ENCODE assay signal across 13 cellular contexts in the genomic region with DNA sequence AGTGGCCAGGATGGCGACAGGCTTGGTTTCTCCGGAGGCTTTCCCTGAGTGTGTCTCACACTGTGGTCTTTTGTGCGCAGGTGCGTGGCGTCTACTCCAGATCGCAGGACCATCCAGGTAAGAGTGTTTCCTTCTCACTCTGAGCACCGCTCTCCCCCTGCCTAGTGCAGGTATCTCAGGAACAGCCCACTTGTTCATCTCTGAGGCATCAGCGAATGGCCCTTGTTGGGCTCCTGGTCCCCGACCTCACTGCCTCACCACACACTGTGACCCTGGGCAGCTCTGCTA. TPM values are rescaled to one million over a fixed set of nuclear protein-coding genes. Genes with fewer than 3 reads are reported as not detected.
DNase-seq lines count a peak whose midpoint lies in the region; ATAC-seq, FAIRE-seq and TF ChIP-seq lines count a peak whose summit lies in the region.
"Had no signal": no experiment of that assay in that cellular context is flagged by ENCODE, and none has a peak within 500 bp of the region (broad histone marks: within the 10 kb centered on the region; RNA-seq: fewer than 3 reads in every experiment).

No MANE protein-coding gene starts in this region.

- FAIRE-seq in small intestine (lab: Jason Lieb, UNC), result no peak

- no peak for TF ChIP-seq CTCF in lung (IDR thresholded peaks at IDR 0.05; ENCODE audit: control extremely low read depth, extremely low read depth)

- peaks cover 4 to 6% of the 10 kb centered on the region in 2 donors for H3K9me3 ChIP-seq in duodenal mucosa (ENCODE audit: control insufficient read depth in 1 of 2, low read length in 2 of 2)
- peaks cover 0 to 2% of the 10 kb centered on the region in 2 donors for H3K9me3 ChIP-seq in lung (ENCODE audit: control insufficient read depth in 2 of 2, insufficient read depth in 1 of 2, low read length in 1 of 2)
- H3K9me3 ChIP-seq in small intestine (ENCODE audit: control insufficient read depth, low read depth), result no peaks in the 10 kb centered on the region
- no peaks in the 10 kb centered on the region for H3K9me3 ChIP-seq in T-helper 17 cell (ENCODE audit: control insufficient read depth, low read length, poor library complexity, severe bottlenecking)

- POLR2A ChIA-PET in activated CD4-positive, alpha-beta T cell treated with anti-CD3 and anti-CD28 coated beads for 36 hours (lab: Charles Lee), result no interaction called here

- H3K27me3 ChIP-seq in duodenal mucosa (ENCODE audit: control insufficient read depth in 1 of 2, insufficient read depth in 2 of 2, low read length in 2 of 2), result peaks cover 5 to 11% of the 10 kb centered on the region in 2 donors
- H3K27me3 ChIP-seq in lung (ENCODE audit: control insufficient read depth, insufficient read depth), result no peaks in the 10 kb centered on the region
- H3K27me3 ChIP-seq in small intestine (ENCODE audit: control insufficient read depth in 2 of 2, insufficient read depth in 2 of 2, low read length in 2 of 2), result peaks cover 0 to 4% of the 10 kb centered on the region in 2 donors

- H3K9me3 Mint-ChIP-seq in stimulated activated naive CD8-positive, alpha-beta T cell treated with anti-CD3 and anti-CD28 coated beads, Interleukin-15, amount 100 ng/mL, for 72 hours, result no peaks in the 10 kb centered on the region
- no peaks in the 10 kb centered on the region for H3K9me3 Mint-ChIP-seq in activated CD4-positive, alpha-beta T cell treated with anti-CD3 and anti-CD28 coated beads for 36 hours (ENCODE audit: low read depth)
- H3K9me3 Mint-ChIP-seq: activated B cell treated with CpG ODN at 0.5 μM for 24 hours had no signal

- WGBS in lung, 2 donors, result 44 to 84% methylated on average over 9 of the region's 9 CpGs
- 23 to 59% (median 55%) methylated on average over 9 of the region's 9 CpGs for WGBS in small intestine, 3 donors

- H3K27ac Mint-ChIP-seq in T-helper 17 cell, result no peak overlapping the region
- H3K27ac Mint-ChIP-seq in stimulated activated naive CD8-positive, alpha-beta T cell treated with anti-CD3 and anti-CD28 coated beads, Interleukin-15, amount 100 ng/mL, for 72 hours, result peak overlapping the region in 1 of 2 donors; percentile 48
- H3K27ac Mint-ChIP-seq in activated CD4-positive, alpha-beta T cell treated with anti-CD3 and anti-CD28 coated beads for 36 hours, result no peak overlapping the region
- H3K27ac Mint-ChIP-seq: activated B cell treated with CpG ODN at 0.5 μM for 24 hours had no signal

- no peak overlapping the region for H3K9ac ChIP-seq in duodenal mucosa (ENCODE audit: low read depth in 1 of 2, low read length in 2 of 2)

- ATAC-seq in lung (ENCODE audit: insufficient read depth, low FRiP score) (peak; percentile 43), T-helper 17 cell (no peak)
- no peak for ATAC-seq in stimulated activated naive CD8-positive, alpha-beta T cell treated with anti-CD3 and anti-CD28 coated beads, Interleukin-15, amount 100 ng/mL, for 72 hours
- ATAC-seq in activated CD4-positive, alpha-beta T cell treated with anti-CD3 and anti-CD28 coated beads for 36 hours, result no peak

- H3K4me3 Mint-ChIP-seq in T-helper 17 cell, result no peak overlapping the region
- H3K4me3 Mint-ChIP-seq in stimulated activated naive CD8-positive, alpha-beta T cell treated with anti-CD3 and anti-CD28 coated beads, Interleukin-15, amount 100 ng/mL, for 72 hours, result no peak overlapping the region
- no peak overlapping the region for H3K4me3 Mint-ChIP-seq in activated CD4-positive, alpha-beta T cell treated with anti-CD3 and anti-CD28 coated beads for 36 hours

- H3K36me3 Mint-ChIP-seq in T-helper 17 cell (ENCODE audit: low read depth), result no peaks in the 10 kb centered on the region
- H3K36me3 Mint-ChIP-seq in activated CD4-positive, alpha-beta T cell treated with anti-CD3 and anti-CD28 coated beads for 36 hours (ENCODE audit: low read depth), result no peaks in the 10 kb centered on the region

- peak; percentile 75 for DNase-seq in DMS53 (lab: John Stamatoyannopoulos, UW)
- peak; percentile 56 for DNase-seq in lung (ENCODE audit: low spot score)
- DNase-seq in small intestine, result peak; percentile 4
- DNase-seq in C1 segment of cervical spinal cord (lab: John Stamatoyannopoulos, UW), result no peak
- no peak for DNase-seq in T-helper 17 cell
- no peak for DNase-seq in stimulated activated naive CD8-positive, alpha-beta T cell treated with anti-CD3 and anti-CD28 coated beads, Interleukin-15, amount 100 ng/mL, for 72 hours
- DNase-seq in activated CD4-positive, alpha-beta T cell treated with anti-CD3 and anti-CD28 coated beads for 36 hours, result no peak
- DNase-seq: activated B cell treated with CpG ODN at 0.5 μM for 24 hours; central memory CD4-positive, alpha-beta T cell; NCI-H1092; NCI-H524 had no signal

- CTCF ChIA-PET in activated CD4-positive, alpha-beta T cell treated with anti-CD3 and anti-CD28 coated beads for 36 hours (lab: Charles Lee), result interaction anchor here (0.8 kb wide), 1 partner anchor 178 kb away, joined by 3 read pairs; no protein-coding TSS in a partner anchor

- no peak overlapping the region for H3K27ac ChIP-seq in duodenal mucosa (ENCODE audit: low read depth, low read length)
- peak overlapping the region; percentile 78 to 83 for H3K27ac ChIP-seq in lung (ENCODE audit: low read depth in 1 of 2, low read length in 1 of 2)
- peak overlapping the region in 1 of 2 donors; percentile 33 for H3K27ac ChIP-seq in small intestine (ENCODE audit: low read depth in 1 of 2, low read length in 1 of 2)

- H3K4me1 ChIP-seq in duodenal mucosa (ENCODE audit: control insufficient read depth in 1 of 2, insufficient read depth in 2 of 2, low read length in 2 of 2) (peaks cover 0 to 5% of the 10 kb centered on the region in 2 donors), lung (ENCODE audit: control insufficient read depth in 2 of 2, insufficient read depth in 2 of 2, low read length in 2 of 2) (peaks cover 0 to 10% of the 10 kb centered on the region in 2 donors), small intestine (ENCODE audit: control insufficient read depth in 2 of 2, insufficient read depth in 1 of 2, low read depth in 1 of 2, low read length in 1 of 2) (no peaks in the 10 kb centered on the region)

- peaks cover 5% of the 10 kb centered on the region for H3K4me1 Mint-ChIP-seq in T-helper 17 cell
- H3K4me1 Mint-ChIP-seq in stimulated activated naive CD8-positive, alpha-beta T cell treated with anti-CD3 and anti-CD28 coated beads, Interleukin-15, amount 100 ng/mL, for 72 hours, result peaks cover 7% of the 10 kb centered on the region
- peaks cover 3% of the 10 kb centered on the region for H3K4me1 Mint-ChIP-seq in activated CD4-positive, alpha-beta T cell treated with anti-CD3 and anti-CD28 coated beads for 36 hours

- H3K36me3 ChIP-seq in duodenal mucosa (ENCODE audit: control insufficient read depth in 1 of 2, insufficient read depth in 2 of 2, low read length in 2 of 2) (no peaks in the 10 kb centered on the region), lung (ENCODE audit: control insufficient read depth in 2 of 2, insufficient read depth in 2 of 2, low read length in 2 of 2) (no peaks in the 10 kb centered on the region), small intestine (ENCODE audit: control insufficient read depth in 2 of 2, insufficient read depth in 2 of 2, low read length in 2 of 2) (no peaks in the 10 kb centered on the region)

- peaks cover 43% of the 10 kb centered on the region for H3K27me3 Mint-ChIP-seq in T-helper 17 cell
- peaks cover 50% of the 10 kb centered on the region for H3K27me3 Mint-ChIP-seq in stimulated activated naive CD8-positive, alpha-beta T cell treated with anti-CD3 and anti-CD28 coated beads, Interleukin-15, amount 100 ng/mL, for 72 hours
- H3K27me3 Mint-ChIP-seq in activated CD4-positive, alpha-beta T cell treated with anti-CD3 and anti-CD28 coated beads for 36 hours, result peaks cover 23% of the 10 kb centered on the region

- intact Hi-C loops in activated CD4-positive, alpha-beta T cell treated with anti-CD3 and anti-CD28 coated beads for 36 hours (cut with DNase I, micrococcal nuclease), result no loop called here

- H3K4me3 ChIP-seq in duodenal mucosa (ENCODE audit: low read depth in 1 of 2, low read length in 2 of 2), result peak overlapping the region; percentile 17 to 46
- H3K4me3 ChIP-seq in lung, result peak overlapping the region; percentile 55
- no peak overlapping the region for H3K4me3 ChIP-seq in small intestine (ENCODE audit: low read depth in 1 of 2, low read length in 2 of 2)

RNA-seq across cellular contexts. Expression of a gene that starts 0.8 kb away (rescaled TPM):
- 10 to 100 TPM; 66.2 to 85.6 TPM for total RNA-seq in lung
- polyA plus RNA-seq in lung, result 10 to 100 TPM; 23.5 to 27.2 TPM
- polyA plus RNA-seq in small intestine, result 1 to 10 TPM in 1 of 3 donors, under 1 TPM in 1, not detected in 1; 0.54 to 9.3 TPM
- total RNA-seq in T-helper 17 cell, result under 1 TPM in 1 of 2 donors, not detected in 1; 0.67 TPM
- total RNA-seq in activated CD4-positive, alpha-beta T cell treated with anti-CD3 and anti-CD28 coated beads for 36 hours, result 1 to 10 TPM; 1.8 to 2.3 TPM
- total RNA-seq: pulmonary artery endothelial cell had no signal

Comparison
In these comparisons a context has a peak if more than half of its experiments do, and no peak if none do; other contexts are left out.
1. DNase-seq: peak in DMS53 (single experiment), lung (single experiment) and small intestine (single experiment); none in C1 segment of cervical spinal cord (0 of 14), T-helper 17 cell (0 of 3), stimulated activated naive CD8-positive, alpha-beta T cell treated with anti-CD3 and anti-CD28 coated beads, Interleukin-15, amount 100 ng/mL, for 72 hours (0 of 2) and activated CD4-positive, alpha-beta T cell treated with anti-CD3 and anti-CD28 coated beads for 36 hours (single experiment).
2. H3K4me3 ChIP-seq: peak in duodenal mucosa (2 of 2) and lung (single experiment); none in small intestine (0 of 2).
3. RNA of a gene that starts 0.8 kb away (total RNA-seq): 66.2 to 85.6 TPM in lung; 1.8 to 2.3 TPM in activated CD4-positive, alpha-beta T cell treated with anti-CD3 and anti-CD28 coated beads for 36 hours and 0.67 TPM in T-helper 17 cell; every median in the first group is over 10 times any median in the second.